In the genomic region with DNA sequence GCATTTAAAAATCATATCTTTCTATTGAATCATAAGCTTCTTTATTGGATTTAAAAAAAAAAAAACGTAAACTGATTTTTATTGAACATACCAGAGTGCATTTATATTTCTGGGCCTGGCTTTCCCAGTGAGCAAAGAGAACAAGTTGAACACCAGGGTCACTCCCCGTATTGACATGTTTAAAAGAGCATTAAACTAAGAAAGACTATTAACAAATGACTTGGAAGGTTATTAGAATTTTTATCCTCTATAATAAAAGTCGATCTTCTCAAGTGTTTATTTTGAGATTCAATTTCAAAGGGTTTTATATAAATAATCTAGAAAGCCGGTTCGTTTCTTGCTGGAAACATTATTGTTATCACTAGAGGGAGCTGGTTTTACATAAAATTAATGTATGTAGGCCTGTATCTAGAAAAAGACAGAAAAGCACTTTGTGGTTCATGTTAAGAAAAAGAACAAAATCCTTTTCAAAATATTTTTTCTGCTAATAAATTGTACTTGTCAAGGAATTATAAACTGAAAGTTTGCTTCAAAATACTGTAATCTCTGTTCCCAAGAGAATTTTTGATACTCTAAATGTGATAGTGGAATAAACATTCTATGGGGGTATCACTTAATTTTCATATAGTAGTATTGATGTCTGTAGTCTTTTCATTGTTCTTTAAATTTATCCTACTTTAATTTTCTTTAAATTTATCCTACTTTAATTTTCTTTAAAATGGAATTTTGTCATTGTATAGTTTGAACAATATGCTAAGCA, we compare ENCODE assay signal across 9 cellular contexts.
DNase-seq lines count a peak whose midpoint lies in the region; ATAC-seq and TF ChIP-seq lines count a peak whose summit lies in the region.
"Had no signal": no experiment of that assay in that cellular context is flagged by ENCODE, and none has a peak within 500 bp of the region (broad histone marks: within the 10 kb centered on the region; RNA-seq: fewer than 3 reads in every experiment).

No MANE protein-coding gene starts in this region.

- intact Hi-C loops in CD8-positive, alpha-beta T cell (cut with DNase I, micrococcal nuclease), result loop anchor here in 1 of 2 experiments (10.0 kb wide), 1 partner anchor 947 kb away; no protein-coding TSS in a partner anchor

- H3K9me3 ChIP-seq in neutrophil, result no peaks in the 10 kb centered on the region
- H3K9me3 ChIP-seq in CD8-positive, alpha-beta T cell (ENCODE audit: low read length), result no peaks in the 10 kb centered on the region
- H3K9me3 ChIP-seq: SJCRH30 had no signal

- ATAC-seq in HG02840 (IDR thresholded peaks at IDR 0.05; ENCODE audit: low FRiP score, unreplicated experiment) (no peak), GM18870 (IDR thresholded peaks at IDR 0.05; ENCODE audit: unreplicated experiment) (no peak)
- ATAC-seq in CD8-positive, alpha-beta T cell, result no peak

- TF ChIP-seq CTCF in GM13977 (IDR thresholded peaks at IDR 0.05; ENCODE audit: extremely low read depth, insufficient read depth, missing control alignments), result peak; percentile 40
- peak; percentile 28 for TF ChIP-seq CTCF in cardiac fibroblast (IDR thresholded peaks at IDR 0.05; ENCODE audit: low read depth, low read length)
- peak; percentile 13 for TF ChIP-seq CTCF in neutrophil (IDR thresholded peaks at IDR 0.05)
- no peak for TF ChIP-seq CTCF in CD8-positive, alpha-beta T cell (IDR thresholded peaks at IDR 0.05)

- POLR2A ChIA-PET in CD8-positive, alpha-beta T cell (lab: Charles Lee), result no interaction called here

- no peaks in the 10 kb centered on the region for H3K27me3 Mint-ChIP-seq in CD8-positive, alpha-beta T cell (ENCODE audit: low read depth)

- H3K4me3 Mint-ChIP-seq in CD8-positive, alpha-beta T cell, result no peak overlapping the region

- CTCF ChIA-PET in CD8-positive, alpha-beta T cell (lab: Charles Lee), result no interaction called here

- in situ Hi-C loops in GM13977 (cut with MboI; ENCODE audit: low pct_unique_long_range_greater_than_20kb, low sequenced_read_pairs, unreplicated experiment), result no loop called here

- no peaks in the 10 kb centered on the region for H3K9me3 Mint-ChIP-seq in CD8-positive, alpha-beta T cell

- no peaks in the 10 kb centered on the region for H3K36me3 ChIP-seq in neutrophil
- H3K36me3 ChIP-seq in CD8-positive, alpha-beta T cell (ENCODE audit: insufficient read depth, low read length), result no peaks in the 10 kb centered on the region
- H3K36me3 ChIP-seq: SJCRH30 had no signal

- H3K27ac Mint-ChIP-seq in CD8-positive, alpha-beta T cell, result no peak overlapping the region

- DNase-seq in GM13977 (ENCODE audit: low spot score) (no peak), NCI-H2081 (lab: John Stamatoyannopoulos, UW) (peak; percentile 52 to 54), cardiac fibroblast (ENCODE audit: low read depth in 2 of 2) (peak; percentile 56 to 66)
- DNase-seq in activated effector memory CD4-positive, alpha-beta T cell treated with anti-CD3 and anti-CD28 coated beads, Interleukin-2, amount 50 U/mL, for 16 hours, result no peak
- no peak for DNase-seq in CD8-positive, alpha-beta T cell

- no peak overlapping the region for H3K4me3 ChIP-seq in cardiac fibroblast (replicated peaks in 1 of 2; ENCODE audit: low read depth in 2 of 2, low read length in 2 of 2)
- no peak overlapping the region for H3K4me3 ChIP-seq in neutrophil (ENCODE audit: low read depth in 1 of 2, low read length in 1 of 2)
- no peak overlapping the region for H3K4me3 ChIP-seq in CD8-positive, alpha-beta T cell (ENCODE audit: low read depth, low read length)
- H3K4me3 ChIP-seq: SJCRH30 had no signal

- no peaks in the 10 kb centered on the region for H3K36me3 Mint-ChIP-seq in CD8-positive, alpha-beta T cell

- H3K4me1 ChIP-seq in neutrophil (ENCODE audit: control insufficient read depth in 1 of 2, insufficient read depth in 1 of 2, low read depth in 1 of 2, low read length in 1 of 2), result no peaks in the 10 kb centered on the region
- no peaks in the 10 kb centered on the region for H3K4me1 ChIP-seq in CD8-positive, alpha-beta T cell (ENCODE audit: insufficient read depth, low read length)
- H3K4me1 ChIP-seq: SJCRH30 had no signal

- H3K4me1 Mint-ChIP-seq in CD8-positive, alpha-beta T cell (ENCODE audit: low read depth), result no peaks in the 10 kb centered on the region

- no peak overlapping the region for H3K27ac ChIP-seq in neutrophil
- no peak overlapping the region for H3K27ac ChIP-seq in CD8-positive, alpha-beta T cell (ENCODE audit: low read depth, low read length)
- H3K27ac ChIP-seq: SJCRH30 had no signal

- no peaks in the 10 kb centered on the region for H3K27me3 ChIP-seq in neutrophil
- H3K27me3 ChIP-seq in CD8-positive, alpha-beta T cell (ENCODE audit: insufficient read depth, low read length), result no peaks in the 10 kb centered on the region
- H3K27me3 ChIP-seq: SJCRH30 had no signal

Comparison
In these comparisons a context has a peak if more than half of its experiments do, and no peak if none do; other contexts are left out.
1. DNase-seq: peak in NCI-H2081 (2 of 2) and cardiac fibroblast (2 of 2); none in GM13977 (single experiment), activated effector memory CD4-positive, alpha-beta T cell treated with anti-CD3 and anti-CD28 coated beads, Interleukin-2, amount 50 U/mL, for 16 hours (single experiment) and CD8-positive, alpha-beta T cell (0 of 7).